Comparison of ENCODE assay signal across 22 cellular contexts in the genomic region with DNA sequence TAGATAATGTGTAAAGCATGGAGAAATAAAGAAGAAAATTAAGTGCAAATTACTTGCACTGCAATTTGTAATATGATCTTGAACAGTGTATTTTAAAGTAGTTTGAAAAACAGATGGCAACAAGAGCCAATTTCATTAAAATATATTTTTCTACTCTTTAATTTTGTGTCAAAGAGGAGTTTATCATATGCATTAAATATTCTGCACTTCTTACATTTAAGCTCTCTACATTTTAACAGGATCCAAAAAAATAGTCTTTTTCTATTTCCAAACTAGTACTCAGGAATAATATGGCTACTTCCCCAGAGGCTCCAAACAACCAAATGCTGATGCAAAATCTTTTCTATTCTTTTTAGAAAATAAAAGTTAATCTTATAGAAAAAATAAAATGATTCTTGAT.
"Had no signal": no experiment of that assay in that cellular context is flagged by ENCODE, and none has a peak within 500 bp of the region (broad histone marks: within the 10 kb centered on the region; RNA-seq: fewer than 3 reads in every experiment).

No MANE protein-coding gene starts in this region.

- H3K79me2 ChIP-seq: hepatocyte had no signal

- DNase-seq: dermis blood vessel endothelial cell; dorsolateral prefrontal cortex; effector CD4-positive, alpha-beta T cell; effector memory CD4-positive, alpha-beta T cell; foreskin keratinocyte; heart left ventricle; hypothalamus; immature natural killer cell; left cardiac atrium; left lung; left ventricle myocardium superior; lower lobe of right lung; mesenchymal stem cell; mucosa of descending colon; naive B cell; naive thymus-derived CD8-positive, alpha-beta T cell had no signal

- H3K36me3 ChIP-seq: esophagus muscularis mucosa, gastroesophageal sphincter, heart left ventricle, left lung, lower lobe of right lung had no signal

- H3K27me3 ChIP-seq: esophagus muscularis mucosa, foreskin keratinocyte, gastroesophageal sphincter, heart left ventricle, hepatocyte, left lung had no signal

- H2AFZ ChIP-seq: hepatocyte had no signal

- H3K9me3 ChIP-seq: esophagus muscularis mucosa, gastroesophageal sphincter, heart left ventricle, lower lobe of right lung, mucosa of descending colon had no signal

- H3K4me3 ChIP-seq: coronary artery, dorsolateral prefrontal cortex, esophagus muscularis mucosa, gastroesophageal sphincter, heart left ventricle, hepatocyte, left lung, lower lobe of right lung, mucosa of descending colon had no signal

- H3K4me2 ChIP-seq: hepatocyte had no signal

- H3K27ac ChIP-seq: coronary artery, dorsolateral prefrontal cortex, esophagus muscularis mucosa, foreskin keratinocyte, gastroesophageal sphincter, heart left ventricle, hepatocyte, left lung, lower lobe of right lung had no signal

- H3K4me1 ChIP-seq: esophagus muscularis mucosa, foreskin keratinocyte, gastroesophageal sphincter, heart left ventricle, left lung, lower lobe of right lung had no signal

- ATAC-seq: foreskin keratinocyte; gastroesophageal sphincter; heart left ventricle; left cardiac atrium; left lung; left ventricle myocardium superior; lower lobe of right lung; mucosa of descending colon; naive thymus-derived CD8-positive, alpha-beta T cell had no signal

- FAIRE-seq: endothelial cell of umbilical vein, keratinocyte had no signal
